Comparison of ENCODE assay signal across 8 cellular contexts in genomic region chr15:44728232-44728575, GRCh38. TPM values are rescaled to one million over a fixed set of nuclear protein-coding genes. Genes with fewer than 3 reads are reported as not detected.
DNase-seq lines count a peak whose midpoint lies in the region; ATAC-seq and TF ChIP-seq lines count a peak whose summit lies in the region.
"Not testable (repeated sequence)": the region's sequence is repeated elsewhere in the genome, so short reads cannot be mapped to it uniquely, and the experiment has no call there.

No MANE protein-coding gene starts in this region.

- H3K36me3 Mint-ChIP-seq in activated CD4-positive, alpha-beta T cell treated with anti-CD3 and anti-CD28 coated beads, Interleukin-2, amount 10 ng/mL, durations not matched to agents 7 days and 5 days (ENCODE audit: low read depth) = peaks cover 45% of the 10 kb centered on the region
- not testable (repeated sequence) for H3K36me3 Mint-ChIP-seq in memory B cell, type B pancreatic cell

- H3K36me3 ChIP-seq in GM06990 (ENCODE audit: control insufficient read depth, insufficient read depth, low read length); brain microvascular endothelial cell (replicated peaks); prostate gland: not testable (repeated sequence)

- not testable (repeated sequence) for H3K9me3 Mint-ChIP-seq in activated CD4-positive, alpha-beta T cell treated with anti-CD3 and anti-CD28 coated beads, Interleukin-2, amount 10 ng/mL, durations not matched to agents 7 days and 5 days; memory B cell; type B pancreatic cell

- WGBS in prostate gland = 72% methylated on average over 5 of the region's 5 CpGs

- in situ Hi-C loops in brain microvascular endothelial cell (cut with HindIII; ENCODE audit: low pct_ligation_motif_present, low sequenced_read_pairs) = not testable (repeated sequence)

- H3K27ac ChIP-seq in brain microvascular endothelial cell = peak overlapping the region; percentile 93
- peak overlapping the region; percentile 94 to 97 for H3K27ac ChIP-seq in prostate gland

- intact Hi-C loops in prostate gland (cut with DNase I) = loop anchor here (1.0 kb wide), 1 partner anchor 17 kb away; the partner anchor contains the start of genes B2M and PATL2

- not testable (repeated sequence) for TF ChIP-seq POLR2A in prostate gland (IDR thresholded peaks at IDR 0.05)

- H3K27me3 Mint-ChIP-seq in activated CD4-positive, alpha-beta T cell treated with anti-CD3 and anti-CD28 coated beads, Interleukin-2, amount 10 ng/mL, durations not matched to agents 7 days and 5 days; memory B cell; type B pancreatic cell: not testable (repeated sequence)

- POLR2A ChIA-PET in activated CD4-positive, alpha-beta T cell treated with anti-CD3 and anti-CD28 coated beads, Interleukin-2, amount 10 ng/mL, durations not matched to agents 7 days and 5 days (lab: Charles Lee) = interaction anchor here (0.6 to 7.1 kb wide), 7 partner anchors 7 to 65 kb away, joined by 3 to 182 read pairs (median 4); partner anchors contain the start of genes B2M, PATL2 and SPG11

- not testable (repeated sequence) for TF ChIP-seq CTCF in GM06990 (IDR thresholded peaks at IDR 0.05; ENCODE audit: insufficient read depth, low read length, poor library complexity, severe bottlenecking); LNCaP clone FGC (IDR thresholded peaks at IDR 0.05; ENCODE audit: control insufficient read depth, extremely low read depth, insufficient read depth); brain microvascular endothelial cell (IDR thresholded peaks at IDR 0.05; ENCODE audit: low read depth, low read length, missing control alignments); fibroblast of pulmonary artery (IDR thresholded peaks at IDR 0.05; ENCODE audit: low read length, missing control alignments); prostate gland (IDR thresholded peaks at IDR 0.05); type B pancreatic cell (conservative IDR thresholded peaks at IDR 0.05)

- H3K27me3 ChIP-seq in GM06990 (replicated peaks; ENCODE audit: control insufficient read depth, insufficient read depth, low read length); brain microvascular endothelial cell (replicated peaks); prostate gland (replicated peaks; ENCODE audit: insufficient read depth): not testable (repeated sequence)

- peak overlapping the region; percentile 100 for H3K27ac Mint-ChIP-seq in activated CD4-positive, alpha-beta T cell treated with anti-CD3 and anti-CD28 coated beads, Interleukin-2, amount 10 ng/mL, durations not matched to agents 7 days and 5 days
- H3K27ac Mint-ChIP-seq in memory B cell = peak overlapping the region; percentile 99
- H3K27ac Mint-ChIP-seq in type B pancreatic cell = peak overlapping the region; percentile 99

- peak overlapping the region; percentile 100 for H3K4me3 Mint-ChIP-seq in activated CD4-positive, alpha-beta T cell treated with anti-CD3 and anti-CD28 coated beads, Interleukin-2, amount 10 ng/mL, durations not matched to agents 7 days and 5 days
- peak overlapping the region; percentile 99 for H3K4me3 Mint-ChIP-seq in memory B cell
- H3K4me3 Mint-ChIP-seq in type B pancreatic cell = peak overlapping the region; percentile 99

- H3K4me3 ChIP-seq in GM06990 (replicated peaks; ENCODE audit: low read depth, low read length) = peak overlapping the region; percentile 39
- peak overlapping the region; percentile 86 for H3K4me3 ChIP-seq in LNCaP clone FGC (ENCODE audit: low read depth, low read length)
- peak overlapping the region; percentile 86 for H3K4me3 ChIP-seq in brain microvascular endothelial cell (ENCODE audit: low read depth, low read length)
- H3K4me3 ChIP-seq in fibroblast of pulmonary artery (replicated peaks; ENCODE audit: low read depth, low read length) = peak overlapping the region; percentile 92
- H3K4me3 ChIP-seq in prostate gland = peak overlapping the region; percentile 47 to 51

- not testable (repeated sequence) for ATAC-seq in memory B cell (ENCODE audit: low read depth)

- H3K4me1 Mint-ChIP-seq in activated CD4-positive, alpha-beta T cell treated with anti-CD3 and anti-CD28 coated beads, Interleukin-2, amount 10 ng/mL, durations not matched to agents 7 days and 5 days = peaks cover 71% of the 10 kb centered on the region
- peaks cover 44% of the 10 kb centered on the region for H3K4me1 Mint-ChIP-seq in memory B cell
- H3K4me1 Mint-ChIP-seq in type B pancreatic cell (ENCODE audit: unreplicated experiment) = not testable (repeated sequence)

- H3K4me1 ChIP-seq in prostate gland (replicated peaks) = not testable (repeated sequence)

- not testable (repeated sequence) for DNase-seq in GM06990 (ENCODE audit: extremely low read depth, insufficient read length); LNCaP clone FGC (ENCODE audit: low read depth); activated CD4-positive, alpha-beta T cell treated with anti-CD3 and anti-CD28 coated beads, Interleukin-2, amount 10 ng/mL, durations not matched to agents 7 days and 5 days; brain microvascular endothelial cell; fibroblast of pulmonary artery (ENCODE audit: low read depth); memory B cell (ENCODE audit: low spot score in 2 of 2); prostate gland (ENCODE audit: low spot score); type B pancreatic cell (ENCODE audit: extremely low spot score, unreplicated experiment)

- not testable (repeated sequence) for H3K9me3 ChIP-seq in prostate gland

- CTCF ChIA-PET in activated CD4-positive, alpha-beta T cell treated with anti-CD3 and anti-CD28 coated beads, Interleukin-2, amount 10 ng/mL, durations not matched to agents 7 days and 5 days (lab: Charles Lee) = interaction anchor here (0.6 to 8.8 kb wide), 6 partner anchors 10 to 346 kb away, joined by 3 to 88 read pairs (median 12); partner anchors contain the start of genes B2M, PATL2 and SPG11

RNA-seq across cellular contexts. Expression of gene TRIM69, which starts 8.1 kb away (rescaled TPM):
- 10 to 100 TPM; 67.9 to 70.2 TPM for total RNA-seq in activated CD4-positive, alpha-beta T cell treated with anti-CD3 and anti-CD28 coated beads, Interleukin-2, amount 10 ng/mL, durations not matched to agents 7 days and 5 days
- total RNA-seq in prostate gland (10 to 100 TPM in 1 of 2 donors, 1 to 10 TPM in 1; 7.6 to 12.0 TPM), type B pancreatic cell (ENCODE audit: low replicate concordance) (24.9 and 30.9 TPM in 2 replicates)

RNA-seq across cellular contexts. Expression of gene B2M, which starts 16.9 kb away (rescaled TPM):
- over 10,000 TPM in 1 of 2 experiments, 1,000 to 10,000 TPM in 1; 9,253 to 11,726 TPM for total RNA-seq in activated CD4-positive, alpha-beta T cell treated with anti-CD3 and anti-CD28 coated beads, Interleukin-2, amount 10 ng/mL, durations not matched to agents 7 days and 5 days
- total RNA-seq in prostate gland (1,000 to 10,000 TPM; 2,014 to 2,775 TPM), type B pancreatic cell (ENCODE audit: low replicate concordance) (400 and 519 TPM in 2 replicates)

RNA-seq across cellular contexts. Expression of gene PATL2, which starts 17.1 kb away (rescaled TPM):
- total RNA-seq in activated CD4-positive, alpha-beta T cell treated with anti-CD3 and anti-CD28 coated beads, Interleukin-2, amount 10 ng/mL, durations not matched to agents 7 days and 5 days = 10 to 100 TPM; 15.9 to 20.5 TPM
- total RNA-seq in prostate gland = 1 to 10 TPM in 1 of 2 donors, under 1 TPM in 1; 0.77 to 1.2 TPM
- 1.0 and 1.2 TPM in 2 replicates for total RNA-seq in type B pancreatic cell (ENCODE audit: low replicate concordance)

Comparison
In these comparisons a context has a peak if more than half of its experiments do, and no peak if none do; other contexts are left out.
1. H3K4me3 ChIP-seq: peak in every context shown above with its lines; median percentile 92 in fibroblast of pulmonary artery; 86 in LNCaP clone FGC; 86 in brain microvascular endothelial cell; 49 in prostate gland; 39 in GM06990.